ENCODE assay signal across 1 cellular context in genomic region chr17:19648475-19649406, GRCh38.
TF ChIP-seq lines count a peak whose summit lies in the region.

ALDH3A2 (plus strand) TSS chr17:19648751; CDS start chr17:19648972, 221 bp downstream.

TF ChIP-seq in SK-N-SH, 30 proteins besides CTCF, POLR2A, EP300 and RAD21 (continued from another document):
- no peak for TF ChIP-seq REST (IDR thresholded peaks at IDR 0.05; ENCODE audit: low read depth, low read length)
- TF ChIP-seq PBX3 (IDR thresholded peaks at IDR 0.05): peak; percentile 55
- TF ChIP-seq MAX (IDR thresholded peaks at IDR 0.05; ENCODE audit: low read depth): peak; percentile 80
- no peak for TF ChIP-seq JUND (IDR thresholded peaks at IDR 0.05)
- peak; percentile 87 for TF ChIP-seq POLR2AphosphoS5 (IDR thresholded peaks at IDR 0.05; ENCODE audit: low read depth, low read length)
- TF ChIP-seq GABPA (IDR thresholded peaks at IDR 0.05; ENCODE audit: low read depth): no peak; the same call in 1 of the 2 replicates
- no peak for TF ChIP-seq FOSL2 (IDR thresholded peaks at IDR 0.05; ENCODE audit: borderline replicate concordance, low read depth)
- TF ChIP-seq YY1 (IDR thresholded peaks at IDR 0.05; ENCODE audit: low read depth): peak; percentile 31; the same call in 1 of the 2 replicates
- TF ChIP-seq TAF1 (IDR thresholded peaks at IDR 0.05; ENCODE audit: borderline replicate concordance, low read depth, low read length): peak; percentile 31; the same call in 1 of the 2 replicates
- TF ChIP-seq USF1 (IDR thresholded peaks at IDR 0.05; ENCODE audit: borderline replicate concordance, low read depth): peak; percentile 99
- TF ChIP-seq RXRA (IDR thresholded peaks at IDR 0.05; ENCODE audit: borderline replicate concordance, low read depth): no peak
- TF ChIP-seq RCOR1 (IDR thresholded peaks at IDR 0.05; ENCODE audit: low read length): peak; percentile 53; the same call in 1 of the 2 replicates
- 0 out of 2 replicates have a peak, but pooled peaks have one; percentile 55 for TF ChIP-seq SIN3A (IDR thresholded peaks at IDR 0.05; ENCODE audit: borderline replicate concordance, low read depth, low read length)
- no peak; the same call in 1 of the 2 replicates for TF ChIP-seq RFX5 (IDR thresholded peaks at IDR 0.05; ENCODE audit: low read length)
- no peak for TF ChIP-seq ZBTB33 (IDR thresholded peaks at IDR 0.05; ENCODE audit: borderline replicate concordance, low read depth)
- TF ChIP-seq EZH2phosphoT487 (IDR thresholded peaks at IDR 0.05; ENCODE audit: borderline replicate concordance, low read depth): no peak
- 0 out of 2 replicates have a peak, but pooled peaks have one; percentile 45 for TF ChIP-seq FOXJ3 (CRISPR knock-in tag; IDR thresholded peaks at IDR 0.05)
